Comparison of ENCODE assay signal across 8 cellular contexts in the genomic region with DNA sequence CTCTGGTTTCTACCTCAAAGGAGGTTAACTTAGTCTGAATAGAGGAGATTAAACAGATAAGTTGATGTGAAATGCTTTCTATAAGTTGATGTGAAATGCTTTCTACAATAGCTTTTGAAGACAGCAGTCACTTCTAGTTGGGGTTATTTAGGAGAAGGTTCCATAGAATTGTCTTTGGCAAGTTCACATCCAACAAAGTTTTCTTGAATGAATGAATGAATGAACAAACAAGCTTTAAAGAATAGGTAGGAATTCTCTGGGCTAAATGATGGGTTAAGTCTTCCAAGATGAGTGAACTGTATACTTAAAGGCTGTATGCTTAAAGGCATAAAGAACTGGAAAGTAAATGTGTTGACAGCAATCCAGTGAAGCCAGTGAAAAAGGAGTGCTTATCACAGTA. TPM values are rescaled to one million over a fixed set of nuclear protein-coding genes. Genes with fewer than 3 reads are reported as not detected.
DNase-seq lines count a peak whose midpoint lies in the region; ATAC-seq and TF ChIP-seq lines count a peak whose summit lies in the region.

No MANE protein-coding gene starts in this region.

- no peak for TF ChIP-seq POLR2A in transverse colon (IDR thresholded peaks at IDR 0.05)

- no peak for TF ChIP-seq EP300 in transverse colon (IDR thresholded peaks at IDR 0.05; ENCODE audit: low read depth)

- H3K27me3 ChIP-seq in AG04450 (ENCODE audit: control insufficient read depth, insufficient read depth, low read length) (no peaks in the 10 kb centered on the region), lower lobe of right lung (ENCODE audit: low read depth) (no peaks in the 10 kb centered on the region), aorta (ENCODE audit: control insufficient read depth in 1 of 2, insufficient read depth in 2 of 2, low read length in 1 of 2) (no peaks in the 10 kb centered on the region), transverse colon (no peaks in the 10 kb centered on the region)

- peaks cover 20 to 25% of the 10 kb centered on the region in 2 experiments; a peak in 2 of 3 replicates for H3K36me3 ChIP-seq in HEK293 (ENCODE audit: control insufficient read depth in 2 of 2, insufficient read depth in 1 of 2, low read length in 2 of 2)
- H3K36me3 ChIP-seq in lower lobe of right lung, result peaks cover 26% of the 10 kb centered on the region
- H3K36me3 ChIP-seq in aorta (ENCODE audit: control insufficient read depth in 1 of 2, insufficient read depth in 2 of 2, low read length in 1 of 2), result peaks cover 0 to 4% of the 10 kb centered on the region in 2 donors
- peaks cover 0 to 16% (median 2%) of the 10 kb centered on the region in 4 donors for H3K36me3 ChIP-seq in transverse colon

- TF ChIP-seq CTCF in AG04450 (IDR thresholded peaks at IDR 0.05; ENCODE audit: low read depth, low read length) (no peak), HEK293 (tag by site-specific recombination; IDR thresholded peaks at IDR 0.05) (no peak), lower lobe of right lung (IDR thresholded peaks at IDR 0.05) (no peak), transverse colon (IDR thresholded peaks at IDR 0.05) (no peak)

- H3K4me3 ChIP-seq in AG04450 (ENCODE audit: low read depth, low read length) (peak overlapping the region; percentile 91), HEK293 (ENCODE audit: low read depth, low read length) (no peak overlapping the region), lower lobe of right lung (peak overlapping the region; percentile 80), aorta (ENCODE audit: low read length in 2 of 2) (no peak overlapping the region), transverse colon (peak overlapping the region in 1 of 4 donors; percentile 95)

- no peaks in the 10 kb centered on the region for H3K4me1 ChIP-seq in HEK293 (ENCODE audit: control insufficient read depth, insufficient read depth, low read length)
- H3K4me1 ChIP-seq in lower lobe of right lung, result peaks cover 35% of the 10 kb centered on the region
- H3K4me1 ChIP-seq in aorta (ENCODE audit: control insufficient read depth in 1 of 2, insufficient read depth in 2 of 2, low read length in 2 of 2), result peaks cover 0 to 5% of the 10 kb centered on the region in 2 donors
- H3K4me1 ChIP-seq in transverse colon, result peaks cover 7 to 24% (median 10%) of the 10 kb centered on the region in 4 donors

- H3K27ac ChIP-seq in AG04450 (ENCODE audit: low read depth, low read length) (no peak overlapping the region), HEK293 (ENCODE audit: extremely low read depth, low read depth, low read length) (no peak overlapping the region), lower lobe of right lung (no peak overlapping the region), aorta (ENCODE audit: low read depth in 1 of 2, low read length in 2 of 2) (no peak overlapping the region), transverse colon (no peak overlapping the region)

- peaks cover 23% of the 10 kb centered on the region for H3K36me3 Mint-ChIP-seq in activated naive CD8-positive, alpha-beta T cell treated with anti-CD3 and anti-CD28 coated beads, Interleukin-2, amount 50 U/mL, for 24 hours (ENCODE audit: low read depth)

- intact Hi-C loops in lower lobe of right lung (cut with DNase I) (no loop called here), aorta (cut with DNase I) (loop anchor here (2.0 to 10.0 kb wide), 2 partner anchors 19 to 319 kb away; a partner anchor contains a TSS), transverse colon (cut with DNase I; ENCODE audit: low total_unique reads) (loop anchor here (2.0 to 5.0 kb wide), 2 partner anchors 19 to 646 kb away; a partner anchor contains a TSS)

- DNase-seq in AG04450 (ENCODE audit: low read depth, low spot score) (no peak), lower lobe of right lung (no peak), aorta (no peak), transverse colon (no peak), kidney tubule cell (ENCODE audit: low spot score) (no peak)
- DNase-seq in activated naive CD8-positive, alpha-beta T cell treated with anti-CD3 and anti-CD28 coated beads, Interleukin-2, amount 50 U/mL, for 24 hours, result no peak

- H3K4me1 Mint-ChIP-seq in activated naive CD8-positive, alpha-beta T cell treated with anti-CD3 and anti-CD28 coated beads, Interleukin-2, amount 50 U/mL, for 24 hours, result peaks cover 46% of the 10 kb centered on the region

- in situ Hi-C loops in transverse colon (cut with MboI; ENCODE audit: low pct_ligation_motif_present in 1 of 4, low pct_unique_long_range_greater_than_20kb in 1 of 4, low sequenced_read_pairs in 3 of 4), result loop anchor here in 2 of 4 donors (10.0 to 25.0 kb wide), 2 partner anchors 59 to 311 kb away; a partner anchor contains a TSS

- H3K9me3 Mint-ChIP-seq in activated naive CD8-positive, alpha-beta T cell treated with anti-CD3 and anti-CD28 coated beads, Interleukin-2, amount 50 U/mL, for 24 hours, result peaks cover 4% of the 10 kb centered on the region

- peaks cover under 1% of the 10 kb centered on the region for H3K27me3 Mint-ChIP-seq in activated naive CD8-positive, alpha-beta T cell treated with anti-CD3 and anti-CD28 coated beads, Interleukin-2, amount 50 U/mL, for 24 hours

- H3K27ac Mint-ChIP-seq in activated naive CD8-positive, alpha-beta T cell treated with anti-CD3 and anti-CD28 coated beads, Interleukin-2, amount 50 U/mL, for 24 hours, result peak overlapping the region; percentile 57

- no peak for ATAC-seq in activated naive CD8-positive, alpha-beta T cell treated with anti-CD3 and anti-CD28 coated beads, Interleukin-2, amount 50 U/mL, for 24 hours
- ATAC-seq in lower lobe of right lung (no peak), aorta (ENCODE audit: low FRiP score) (no peak), HG02870 (IDR thresholded peaks at IDR 0.05; ENCODE audit: unreplicated experiment) (no peak)

- H3K4me3 Mint-ChIP-seq in activated naive CD8-positive, alpha-beta T cell treated with anti-CD3 and anti-CD28 coated beads, Interleukin-2, amount 50 U/mL, for 24 hours, result peak overlapping the region; percentile 95

- H3K9me3 ChIP-seq in AG04450 (ENCODE audit: control insufficient read depth, insufficient read depth, low read length) (no peaks in the 10 kb centered on the region), HEK293 (ENCODE audit: control insufficient read depth, insufficient read depth, low read depth, low read length) (no peaks in the 10 kb centered on the region), lower lobe of right lung (no peaks in the 10 kb centered on the region), aorta (ENCODE audit: control insufficient read depth, low read length) (no peaks in the 10 kb centered on the region), transverse colon (no peaks in the 10 kb centered on the region)

- CTCF ChIA-PET in AG04450 (lab: Charles Lee), result interaction anchor here (0.6 to 1.6 kb wide), 5 partner anchors 14 to 647 kb away, joined by 3 to 4 read pairs (median 3); no protein-coding TSS in a partner anchor
- CTCF ChIA-PET in HEK293 (lab: Yijun Ruan, JAX), result interaction anchor here (0.7 to 1.5 kb wide), 3 partner anchors 53 to 125 kb away, joined by 3 to 6 read pairs (median 4); no protein-coding TSS in a partner anchor

- POLR2A ChIA-PET in AG04450 (lab: Yijun Ruan, JAX) (interaction anchor here (3.1 kb wide), 1 partner anchor 19 kb away, joined by 41 read pairs; a partner anchor contains a TSS), HEK293 (lab: Yijun Ruan, JAX) (interaction anchor here (2.4 kb wide), 1 partner anchor 19 kb away, joined by 20 read pairs; a partner anchor contains a TSS)

TF ChIP-seq in HEK293, 187 proteins besides CTCF, POLR2A, EP300 and RAD21 (continues in another document):
- no peak for TF ChIP-seq ZNF791 (tag by site-specific recombination; IDR thresholded peaks at IDR 0.05)
- peak; percentile 38; the same call in 1 of the 2 replicates for TF ChIP-seq PRDM1 (tag by site-specific recombination; IDR thresholded peaks at IDR 0.05)
- TF ChIP-seq, protein P1, sequence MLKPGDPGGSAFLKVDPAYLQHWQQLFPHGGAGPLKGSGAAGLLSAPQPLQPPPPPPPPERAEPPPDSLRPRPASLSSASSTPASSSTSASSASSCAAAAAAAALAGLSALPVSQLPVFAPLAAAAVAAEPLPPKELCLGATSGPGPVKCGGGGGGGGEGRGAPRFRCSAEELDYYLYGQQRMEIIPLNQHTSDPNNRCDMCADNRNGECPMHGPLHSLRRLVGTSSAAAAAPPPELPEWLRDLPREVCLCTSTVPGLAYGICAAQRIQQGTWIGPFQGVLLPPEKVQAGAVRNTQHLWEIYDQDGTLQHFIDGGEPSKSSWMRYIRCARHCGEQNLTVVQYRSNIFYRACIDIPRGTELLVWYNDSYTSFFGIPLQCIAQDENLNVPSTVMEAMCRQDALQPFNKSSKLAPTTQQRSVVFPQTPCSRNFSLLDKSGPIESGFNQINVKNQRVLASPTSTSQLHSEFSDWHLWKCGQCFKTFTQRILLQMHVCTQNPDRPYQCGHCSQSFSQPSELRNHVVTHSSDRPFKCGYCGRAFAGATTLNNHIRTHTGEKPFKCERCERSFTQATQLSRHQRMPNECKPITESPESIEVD (tag by site-specific recombination; IDR thresholded peaks at IDR 0.05), result peak; percentile 41; the same call in 1 of the 2 replicates

RNA-seq across cellular contexts. Expression of a gene that starts 1.9 kb away (rescaled TPM):
- polyA plus RNA-seq in AG04450 (2011; rRNA removed), result 40.2 and 56.4 TPM in 2 replicates
- polyA minus RNA-seq in AG04450 (2011; rRNA and poly(A)+ RNA removed), result 36.2 and 58.4 TPM in 2 replicates
- 59.8 TPM for total RNA-seq in lower lobe of right lung
- total RNA-seq in aorta, result 10 to 100 TPM; 76.2 to 76.5 TPM
- polyA plus RNA-seq in aorta, result 10 to 100 TPM; 10.7 to 30.2 TPM
- total RNA-seq in transverse colon, result 100 to 1,000 TPM in 1 of 4 donors, 10 to 100 TPM in 3; 26.2 to 208 (median 54.6) TPM

RNA-seq across cellular contexts. Expression of a gene that starts 18.5 kb away (rescaled TPM):
- polyA plus RNA-seq in AG04450 (2011; rRNA removed) (20.9 and 33.5 TPM in 2 replicates), aorta (10 to 100 TPM; 14.8 to 30.8 TPM)
- 2.0 and 5.6 TPM in 2 replicates for polyA minus RNA-seq in AG04450 (2011; rRNA and poly(A)+ RNA removed)
- total RNA-seq in lower lobe of right lung (25.2 TPM), aorta (10 to 100 TPM; 13.4 to 14.4 TPM), transverse colon (1 to 10 TPM in 3 of 4 donors, under 1 TPM in 1; 0.40 to 8.3 (median 3.7) TPM)

Comparison
In these comparisons a context has a peak if more than half of its experiments do, and no peak if none do; other contexts are left out.
1. H3K4me3 ChIP-seq: peak in AG04450 (single experiment) and lower lobe of right lung (single experiment); none in HEK293 (single experiment) and aorta (0 of 2).